Comparison of ENCODE assay signal across 13 cellular contexts in the genomic region with DNA sequence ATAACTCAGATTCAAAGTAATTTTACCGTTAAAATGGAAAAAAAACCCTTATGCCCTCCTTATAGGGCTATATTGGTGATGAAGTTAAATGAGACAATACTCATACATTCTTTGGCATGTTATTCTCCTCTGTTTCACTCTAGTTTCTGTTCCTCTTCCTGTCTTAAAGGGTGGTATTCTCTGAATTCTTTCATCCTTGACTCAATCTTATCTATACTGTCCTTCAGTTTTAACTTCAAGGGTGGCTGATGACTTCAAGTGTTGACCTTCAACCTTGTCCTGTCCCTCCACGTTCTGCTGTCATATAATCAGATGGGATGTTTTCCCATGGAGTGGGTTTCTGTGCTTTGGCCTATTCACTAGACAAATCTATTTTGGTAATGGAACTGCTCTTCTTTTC.
DNase-seq lines count a peak whose midpoint lies in the region; ATAC-seq lines count a peak whose summit lies in the region.
"Had no signal": no experiment of that assay in that cellular context is flagged by ENCODE, and none has a peak within 500 bp of the region (broad histone marks: within the 10 kb centered on the region; RNA-seq: fewer than 3 reads in every experiment).

No MANE protein-coding gene starts in this region.

- no peaks in the 10 kb centered on the region for H3K27me3 Mint-ChIP-seq in memory B cell

- H3K36me3 Mint-ChIP-seq in memory B cell, result peaks cover 2% of the 10 kb centered on the region

- H3K4me1 Mint-ChIP-seq in memory B cell, result peaks cover 18% of the 10 kb centered on the region
- H3K4me1 Mint-ChIP-seq: GM23338 had no signal

- ATAC-seq in GM18907 (IDR thresholded peaks at IDR 0.05; ENCODE audit: unreplicated experiment) (peak; percentile 96), GM21619 (IDR thresholded peaks at IDR 0.05; ENCODE audit: unreplicated experiment) (peak; percentile 91), HG03139 (IDR thresholded peaks at IDR 0.05; ENCODE audit: unreplicated experiment) (peak; percentile 90), memory B cell (ENCODE audit: low read depth) (peak; percentile 98)
- ATAC-seq: GM23338, right lobe of liver had no signal

- no peak overlapping the region for H3K4me3 Mint-ChIP-seq in memory B cell
- H3K4me3 Mint-ChIP-seq: GM23338 had no signal

- DNase-seq in memory B cell (ENCODE audit: low spot score in 2 of 2) (no peak), foreskin melanocyte (no peak), AML-193 (lab: John Stamatoyannopoulos, UW) (no peak)
- no peak for DNase-seq in stimulated activated CD4-positive, alpha-beta T cell treated with anti-CD3 and anti-CD28 coated beads, Interleukin-1b, Interleukin-23, amount 100 ng/mL, for 48 hours
- DNase-seq: effector CD4-positive, alpha-beta T cell; hippocampal formation; Kasumi-1; NCI-H226; right lobe of liver had no signal

- H3K27ac Mint-ChIP-seq in memory B cell, result peak overlapping the region; percentile 26
- H3K27ac Mint-ChIP-seq: GM23338 had no signal

- peaks cover 2% of the 10 kb centered on the region for H3K9me3 Mint-ChIP-seq in memory B cell
- H3K9me3 Mint-ChIP-seq: GM23338 had no signal
